8 cellular contexts compared by ENCODE assay signal in genomic region chr6:37704498-37704897, GRCh38. TPM values are rescaled to one million over a fixed set of nuclear protein-coding genes. Genes with fewer than 3 reads are reported as not detected.
A peak's percentile ranks its signal among the peaks of the same experiment; 100 is the strongest.
DNase-seq lines count a peak whose midpoint lies in the region; ATAC-seq and TF ChIP-seq lines count a peak whose summit lies in the region.
"Not testable (repeated sequence)": the region's sequence is repeated elsewhere in the genome, so short reads cannot be mapped to it uniquely, and the experiment has no call there.
"Had no signal": no experiment of that assay in that cellular context is flagged by ENCODE, and none has a peak within 500 bp of the region (broad histone marks: within the 10 kb centered on the region; RNA-seq: fewer than 3 reads in every experiment).

No MANE protein-coding gene starts in this region.

- intact Hi-C loops in dorsolateral prefrontal cortex (cut with DNase I), result loop anchor here (2.0 to 10.0 kb wide), 4 partner anchors 86 to 868 kb away; no protein-coding TSS in a partner anchor

- DNase-seq in GM23248; T-helper 17 cell; dorsolateral prefrontal cortex; stimulated activated effector memory CD8-positive, alpha-beta T cell treated with anti-CD3 and anti-CD28 coated beads, Interleukin-12 subunit alpha, Interleukin-12 subunit beta, amount 100 ng/mL, for 72 hours (ENCODE audit: low spot score in 2 of 2): not testable (repeated sequence)

- peak overlapping the region; percentile 86 for H2AFZ ChIP-seq in GM23248
- H2AFZ ChIP-seq in neural cell (ENCODE audit: low read depth, low read length), result not testable (repeated sequence)

- not testable (repeated sequence) for ATAC-seq in T-helper 17 cell; activated T-helper 17 cell treated with anti-CD3 and anti-CD28 coated beads, Interleukin-2, amount 50 U/mL, for 72 hours (replicated peaks); stimulated activated effector memory CD8-positive, alpha-beta T cell treated with anti-CD3 and anti-CD28 coated beads, Interleukin-12 subunit alpha, Interleukin-12 subunit beta, amount 100 ng/mL, for 72 hours

- peak overlapping the region; percentile 79 for H3K4me2 ChIP-seq in GM23248 (ENCODE audit: unreplicated experiment)
- not testable (repeated sequence) for H3K4me2 ChIP-seq in neural cell (ENCODE audit: low read length)

- not testable (repeated sequence) for H3K9me2 ChIP-seq in GM23248 (ENCODE audit: insufficient read depth); neural cell (ENCODE audit: insufficient read depth, low read length)

- not testable (repeated sequence) for H3F3A ChIP-seq in GM23248 (ENCODE audit: insufficient read depth); neural cell (ENCODE audit: insufficient read depth, low read length, poor library complexity, severe bottlenecking)

- H3K27ac Mint-ChIP-seq in T-helper 17 cell, result peak overlapping the region; percentile 66
- H3K27ac Mint-ChIP-seq in activated T-helper 17 cell treated with anti-CD3 and anti-CD28 coated beads, Interleukin-2, amount 50 U/mL, for 72 hours, result peak overlapping the region; percentile 80
- H3K27ac Mint-ChIP-seq in stimulated activated effector memory CD8-positive, alpha-beta T cell treated with anti-CD3 and anti-CD28 coated beads, Interleukin-12 subunit alpha, Interleukin-12 subunit beta, amount 100 ng/mL, for 72 hours, result not testable (repeated sequence)

- in situ Hi-C loops in GM23248 (cut with MboI), result loop anchor here (25.0 kb wide), 2 partner anchors 308 to 783 kb away; no protein-coding TSS in a partner anchor

- not testable (repeated sequence) for TF ChIP-seq RAD21 in neural cell (conservative IDR thresholded peaks at IDR 0.05)

- H4K20me1 ChIP-seq in GM23248 (ENCODE audit: insufficient read depth); neural cell (ENCODE audit: insufficient read depth): not testable (repeated sequence)

- TF ChIP-seq CTCF in dorsolateral prefrontal cortex (IDR thresholded peaks at IDR 0.05 in 54 of 56, conservative IDR thresholded peaks at IDR 0.05 in 2 of 56; ENCODE audit: low read depth in 1 of 56, partially characterized antibody in 56 of 56); neural cell (IDR thresholded peaks at IDR 0.05; ENCODE audit: poor library complexity, severe bottlenecking): not testable (repeated sequence)

- not testable (repeated sequence) for H3K9me3 ChIP-seq in GM23248 (ENCODE audit: low read depth); T-helper 17 cell (ENCODE audit: control insufficient read depth, low read length, poor library complexity, severe bottlenecking); iPS-18a (ENCODE audit: control insufficient read depth, low read depth, low read length); neural cell (ENCODE audit: low read length)

- H3K9ac ChIP-seq in GM23248; neural cell (ENCODE audit: low read length): not testable (repeated sequence)
- peak overlapping the region; percentile 73 for H3K9ac ChIP-seq in iPS-18a (ENCODE audit: low read length)

- H3K79me2 ChIP-seq in GM23248 (ENCODE audit: insufficient read depth); neural cell (replicated peaks; ENCODE audit: insufficient read depth, low read length): not testable (repeated sequence)

- H3K36me3 ChIP-seq in GM23248 (ENCODE audit: low read depth); iPS-18a (ENCODE audit: control insufficient read depth, low read depth, low read length); neural cell (ENCODE audit: insufficient read depth, low read length): not testable (repeated sequence)

- not testable (repeated sequence) for H3K4me1 ChIP-seq in GM23248 (ENCODE audit: insufficient read depth)
- peaks cover 15% of the 10 kb centered on the region for H3K4me1 ChIP-seq in iPS-18a (ENCODE audit: control insufficient read depth, low read depth, low read length)

- peak overlapping the region; percentile 72; the same call in 1 of the 2 replicates for H3K4me3 ChIP-seq in GM23248
- H3K4me3 ChIP-seq in dorsolateral prefrontal cortex, result peak overlapping the region in 22 of 59 donors; percentile 49 to 67 (median 62)
- peak overlapping the region; percentile 60 for H3K4me3 ChIP-seq in iPS-18a (ENCODE audit: low read length)
- peak overlapping the region; percentile 59 for H3K4me3 ChIP-seq in neural cell (ENCODE audit: low read length)

- H3K27ac ChIP-seq in GM23248; iPS-18a (ENCODE audit: low read length); neural cell (ENCODE audit: low read length): not testable (repeated sequence)
- peak overlapping the region in 35 of 59 donors; percentile 67 to 93 (median 84) for H3K27ac ChIP-seq in dorsolateral prefrontal cortex

- H3K9me3 Mint-ChIP-seq in activated T-helper 17 cell treated with anti-CD3 and anti-CD28 coated beads, Interleukin-2, amount 50 U/mL, for 72 hours; stimulated activated effector memory CD8-positive, alpha-beta T cell treated with anti-CD3 and anti-CD28 coated beads, Interleukin-12 subunit alpha, Interleukin-12 subunit beta, amount 100 ng/mL, for 72 hours: not testable (repeated sequence)

- H3K4me3 Mint-ChIP-seq in T-helper 17 cell, result not testable (repeated sequence)
- H3K4me3 Mint-ChIP-seq in activated T-helper 17 cell treated with anti-CD3 and anti-CD28 coated beads, Interleukin-2, amount 50 U/mL, for 72 hours, result peak overlapping the region; percentile 73
- peak overlapping the region; percentile 72 for H3K4me3 Mint-ChIP-seq in stimulated activated effector memory CD8-positive, alpha-beta T cell treated with anti-CD3 and anti-CD28 coated beads, Interleukin-12 subunit alpha, Interleukin-12 subunit beta, amount 100 ng/mL, for 72 hours

- TF ChIP-seq EP300 in neural cell (conservative IDR thresholded peaks at IDR 0.05; ENCODE audit: poor library complexity, severe bottlenecking), result not testable (repeated sequence)

- peaks cover 13% of the 10 kb centered on the region for H3K27me3 Mint-ChIP-seq in T-helper 17 cell
- not testable (repeated sequence) for H3K27me3 Mint-ChIP-seq in activated T-helper 17 cell treated with anti-CD3 and anti-CD28 coated beads, Interleukin-2, amount 50 U/mL, for 72 hours

- H3K4me1 Mint-ChIP-seq in T-helper 17 cell, result peaks cover 18% of the 10 kb centered on the region
- H3K4me1 Mint-ChIP-seq in activated T-helper 17 cell treated with anti-CD3 and anti-CD28 coated beads, Interleukin-2, amount 50 U/mL, for 72 hours, result not testable (repeated sequence)
- peaks cover 23% of the 10 kb centered on the region for H3K4me1 Mint-ChIP-seq in stimulated activated effector memory CD8-positive, alpha-beta T cell treated with anti-CD3 and anti-CD28 coated beads, Interleukin-12 subunit alpha, Interleukin-12 subunit beta, amount 100 ng/mL, for 72 hours

- H3K36me3 Mint-ChIP-seq in T-helper 17 cell (ENCODE audit: low read depth); activated T-helper 17 cell treated with anti-CD3 and anti-CD28 coated beads, Interleukin-2, amount 50 U/mL, for 72 hours (ENCODE audit: low read depth); stimulated activated effector memory CD8-positive, alpha-beta T cell treated with anti-CD3 and anti-CD28 coated beads, Interleukin-12 subunit alpha, Interleukin-12 subunit beta, amount 100 ng/mL, for 72 hours: not testable (repeated sequence)

- not testable (repeated sequence) for H3K27me3 ChIP-seq in GM23248 (replicated peaks; ENCODE audit: insufficient read depth); dorsolateral prefrontal cortex; neural cell (ENCODE audit: insufficient read depth, low read depth, low read length)
- H3K27me3 ChIP-seq in iPS-18a (ENCODE audit: control insufficient read depth, insufficient read depth, low read length), result peaks cover 57% of the 10 kb centered on the region

- 81 to 89% methylated on average over 3 of the region's 3 CpGs for WGBS in GM23248 (ENCODE audit: low coverage in 1 of 2, low lambda C conversion rate in 2 of 2, missing lambda C conversion rate in 2 of 2), 2 experiments

RNA-seq across cellular contexts. Expression of gene MDGA1, which starts 6.8 kb away (rescaled TPM):
- total RNA-seq in GM23248 (2014; rRNA removed; shearing (Covaris generic)), result 7.2 and 7.6 TPM in 2 replicates
- polyA plus RNA-seq in GM23248 (2016; fragmentation: Nextera tagmentation; extraction: Ambion mirVana), result 1.3 and 1.9 TPM in 2 replicates
- 1 to 10 TPM in 1 of 2 donors, under 1 TPM in 1; 0.21 to 2.8 TPM for total RNA-seq in T-helper 17 cell
- total RNA-seq in activated T-helper 17 cell treated with anti-CD3 and anti-CD28 coated beads, Interleukin-2, amount 50 U/mL, for 72 hours, result 1 to 10 TPM in 1 of 2 donors, under 1 TPM in 1; 0.32 to 3.0 TPM
- total RNA-seq in dorsolateral prefrontal cortex, result 10 to 100 TPM in 112 of 120 experiments, 1 to 10 TPM in 8; 5.7 to 40.6 (median 16.1) TPM
- polyA plus RNA-seq in neural cell, result 4.3 and 6.2 TPM in 2 replicates
- 11.2 and 14.0 TPM in 2 replicates for polyA minus RNA-seq in neural cell
- total RNA-seq: HepG2 had no signal
